1 cellular context compared by ENCODE assay signal in the genomic region with DNA sequence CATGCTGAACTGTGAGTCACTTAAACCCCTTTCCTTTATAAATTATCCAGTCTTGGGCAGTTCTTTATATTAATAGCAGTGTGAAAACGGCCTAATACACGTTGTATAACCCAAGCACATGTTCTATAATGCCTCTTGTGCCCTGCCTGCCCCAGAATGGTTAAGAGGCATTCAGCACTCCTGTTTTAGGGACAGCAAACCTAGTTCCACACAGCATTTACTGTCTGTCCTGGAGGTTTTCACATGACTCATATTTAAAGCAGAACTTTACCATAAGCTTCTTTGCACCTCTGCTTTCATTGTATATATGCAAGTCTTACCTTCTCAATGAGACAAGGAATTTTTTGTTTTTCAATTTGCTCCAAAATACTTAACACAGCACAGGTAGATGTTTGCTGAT.
TF ChIP-seq lines count a peak whose summit lies in the region.

No MANE protein-coding gene starts in this region.

TF ChIP-seq in GM12878, 131 proteins besides CTCF, POLR2A, EP300 and RAD21 (continued from another document):
- TF ChIP-seq, protein P1, sequence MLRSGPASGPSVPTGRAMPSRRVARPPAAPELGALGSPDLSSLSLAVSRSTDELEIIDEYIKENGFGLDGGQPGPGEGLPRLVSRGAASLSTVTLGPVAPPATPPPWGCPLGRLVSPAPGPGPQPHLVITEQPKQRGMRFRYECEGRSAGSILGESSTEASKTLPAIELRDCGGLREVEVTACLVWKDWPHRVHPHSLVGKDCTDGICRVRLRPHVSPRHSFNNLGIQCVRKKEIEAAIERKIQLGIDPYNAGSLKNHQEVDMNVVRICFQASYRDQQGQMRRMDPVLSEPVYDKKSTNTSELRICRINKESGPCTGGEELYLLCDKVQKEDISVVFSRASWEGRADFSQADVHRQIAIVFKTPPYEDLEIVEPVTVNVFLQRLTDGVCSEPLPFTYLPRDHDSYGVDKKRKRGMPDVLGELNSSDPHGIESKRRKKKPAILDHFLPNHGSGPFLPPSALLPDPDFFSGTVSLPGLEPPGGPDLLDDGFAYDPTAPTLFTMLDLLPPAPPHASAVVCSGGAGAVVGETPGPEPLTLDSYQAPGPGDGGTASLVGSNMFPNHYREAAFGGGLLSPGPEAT (IDR thresholded peaks at IDR 0.05; ENCODE audit: low read depth) = 0 out of 2 replicates have a peak, but pooled peaks have one; percentile 36
- TF ChIP-seq ZNF217 (IDR thresholded peaks at IDR 0.05) = no peak
